Comparison of ENCODE assay signal across 16 cellular contexts in genomic region chr6:158766621-158767435, GRCh38. TPM values are rescaled to one million over a fixed set of nuclear protein-coding genes. Genes with fewer than 3 reads are reported as not detected.
A peak's percentile ranks its signal among the peaks of the same experiment; 100 is the strongest.
DNase-seq lines count a peak whose midpoint lies in the region; ATAC-seq and TF ChIP-seq lines count a peak whose summit lies in the region.
"Had no signal": no experiment of that assay in that cellular context is flagged by ENCODE, and none has a peak within 500 bp of the region (broad histone marks: within the 10 kb centered on the region; RNA-seq: fewer than 3 reads in every experiment).

No MANE protein-coding gene starts in this region.

- no peaks in the 10 kb centered on the region for H3K9me3 Mint-ChIP-seq in endothelial cell (ENCODE audit: unreplicated experiment)
- H3K9me3 Mint-ChIP-seq in stimulated activated memory B cell treated with anti-CD40 and anti-IgM and Interleukin-4, amounts not matched to agents 10 μg/mL and 1 μg/mL and 100 μg/mL, for 72 hours: no peaks in the 10 kb centered on the region
- H3K9me3 Mint-ChIP-seq: neural crest cell had no signal

- H3K4me3 ChIP-seq in lower leg skin (ENCODE audit: low read depth, poor library complexity, severe bottlenecking) (no peak overlapping the region), tibial nerve (no peak overlapping the region)
- H3K4me3 ChIP-seq: smooth muscle cell had no signal

- peaks cover 61% of the 10 kb centered on the region for H3K36me3 Mint-ChIP-seq in endothelial cell (ENCODE audit: low read depth, unreplicated experiment)
- H3K36me3 Mint-ChIP-seq in stimulated activated memory B cell treated with anti-CD40 and anti-IgM and Interleukin-4, amounts not matched to agents 10 μg/mL and 1 μg/mL and 100 μg/mL, for 72 hours: peaks cover 78% of the 10 kb centered on the region

- 87 to 89% methylated on average over 33 to 37 of the region's 37 CpGs for WGBS in lower leg skin, 2 donors
- 86 to 91% methylated on average over 37 of the region's 37 CpGs for WGBS in tibial nerve, 2 donors

- peak; percentile 60 for DNase-seq in activated effector memory CD4-positive, alpha-beta T cell treated with anti-CD3 and anti-CD28 coated beads, Interleukin-2, amount 50 U/mL, for 16 hours
- no peak for DNase-seq in activated effector memory CD4-positive, alpha-beta T cell treated with Interleukin-2 at 50 U/mL for 16 hours
- DNase-seq in NCI-H446 treated with DMSO at 0.1 percent for 48 hours (lab: John Stamatoyannopoulos, UW): peak; percentile 16
- DNase-seq in endothelial cell (ENCODE audit: low spot score): no peak
- no peak for DNase-seq in lower leg skin (ENCODE audit: low spot score in 2 of 2)
- no peak for DNase-seq in tibial nerve (ENCODE audit: low spot score in 2 of 2)
- DNase-seq: activated gamma-delta T cell, cortex of kidney, GDM1, NCI-H1092, NCI-H526, Right ventricle myocardium superior had no signal

- no peak for ATAC-seq in stimulated activated memory B cell treated with anti-CD40 and anti-IgM and Interleukin-4, amounts not matched to agents 10 μg/mL and 1 μg/mL and 100 μg/mL, for 72 hours
- no peak for ATAC-seq in HG02678 (IDR thresholded peaks at IDR 0.05; ENCODE audit: unreplicated experiment)

- no peak for TF ChIP-seq EP300 in tibial nerve (IDR thresholded peaks at IDR 0.05)

- H3K36me3 ChIP-seq in tibial nerve: peaks cover 3 to 93% (median 54%) of the 10 kb centered on the region in 3 donors

- peaks cover 0 to 22% (median 3%) of the 10 kb centered on the region in 4 donors for H3K4me1 ChIP-seq in tibial nerve

- no peaks in the 10 kb centered on the region for H3K9me3 ChIP-seq in tibial nerve

- H3K4me3 Mint-ChIP-seq in endothelial cell (ENCODE audit: unreplicated experiment): peak overlapping the region; percentile 51
- H3K4me3 Mint-ChIP-seq in stimulated activated memory B cell treated with anti-CD40 and anti-IgM and Interleukin-4, amounts not matched to agents 10 μg/mL and 1 μg/mL and 100 μg/mL, for 72 hours: no peak overlapping the region
- H3K4me3 Mint-ChIP-seq: neural crest cell had no signal

- H3K27me3 ChIP-seq in tibial nerve: no peaks in the 10 kb centered on the region

- H3K4me1 Mint-ChIP-seq in endothelial cell (ENCODE audit: unreplicated experiment): no peaks in the 10 kb centered on the region
- peaks cover 20% of the 10 kb centered on the region for H3K4me1 Mint-ChIP-seq in stimulated activated memory B cell treated with anti-CD40 and anti-IgM and Interleukin-4, amounts not matched to agents 10 μg/mL and 1 μg/mL and 100 μg/mL, for 72 hours

- TF ChIP-seq CTCF in endothelial cell (IDR thresholded peaks at IDR 0.05; ENCODE audit: unreplicated experiment) (no peak), lower leg skin (IDR thresholded peaks at IDR 0.05) (no peak), tibial nerve (IDR thresholded peaks at IDR 0.05) (no peak)

- intact Hi-C loops in lower leg skin (cut with DNase I; ENCODE audit: low total_unique reads): no loop called here

- no peak for TF ChIP-seq POLR2A in lower leg skin (IDR thresholded peaks at IDR 0.05)
- no peak for TF ChIP-seq POLR2A in tibial nerve (IDR thresholded peaks at IDR 0.05)

- no peak overlapping the region for H3K27ac ChIP-seq in tibial nerve

- H3K27me3 Mint-ChIP-seq in endothelial cell (ENCODE audit: unreplicated experiment): peaks cover 12% of the 10 kb centered on the region
- H3K27me3 Mint-ChIP-seq in stimulated activated memory B cell treated with anti-CD40 and anti-IgM and Interleukin-4, amounts not matched to agents 10 μg/mL and 1 μg/mL and 100 μg/mL, for 72 hours: no peaks in the 10 kb centered on the region

- no peak overlapping the region for H3K27ac Mint-ChIP-seq in endothelial cell (ENCODE audit: unreplicated experiment)
- H3K27ac Mint-ChIP-seq in stimulated activated memory B cell treated with anti-CD40 and anti-IgM and Interleukin-4, amounts not matched to agents 10 μg/mL and 1 μg/mL and 100 μg/mL, for 72 hours: peak overlapping the region; percentile 64

RNA-seq across cellular contexts. Expression of gene EZR, which starts 52.3 kb away (rescaled TPM):
- total RNA-seq in endothelial cell (ENCODE audit: unreplicated experiment): 125 TPM
- 100 to 1,000 TPM; 200 to 235 (median 212) TPM for total RNA-seq in lower leg skin
- total RNA-seq in tibial nerve: 100 to 1,000 TPM in 3 of 4 donors, 10 to 100 TPM in 1; 83.7 to 168 (median 144) TPM

Comparison
In these comparisons a context has a peak if more than half of its experiments do, and no peak if none do; other contexts are left out.
1. DNase-seq: peak in activated effector memory CD4-positive, alpha-beta T cell treated with anti-CD3 and anti-CD28 coated beads, Interleukin-2, amount 50 U/mL, for 16 hours (single experiment) and NCI-H446 treated with DMSO at 0.1 percent for 48 hours (single experiment); none in activated effector memory CD4-positive, alpha-beta T cell treated with Interleukin-2 at 50 U/mL for 16 hours (single experiment), endothelial cell (single experiment), lower leg skin (0 of 2) and tibial nerve (0 of 2).